In genomic region chr3:194497799-194498575, GRCh38 we compare ENCODE assay signal across 10 cellular contexts. TPM values are rescaled to one million over a fixed set of nuclear protein-coding genes. Genes with fewer than 3 reads are reported as not detected.
DNase-seq lines count a peak whose midpoint lies in the region; ATAC-seq and TF ChIP-seq lines count a peak whose summit lies in the region.
"Had no signal": no experiment of that assay in that cellular context is flagged by ENCODE, and none has a peak within 500 bp of the region (broad histone marks: within the 10 kb centered on the region; RNA-seq: fewer than 3 reads in every experiment).

No MANE protein-coding gene starts in this region.

- TF ChIP-seq CTCF in LNCaP clone FGC (IDR thresholded peaks at IDR 0.05; ENCODE audit: control insufficient read depth, extremely low read depth, insufficient read depth) (peak; percentile 17; the same call in 1 of the 2 replicates), progenitor cell of endocrine pancreas (IDR thresholded peaks at IDR 0.05; ENCODE audit: unreplicated experiment) (no peak), GM10266 (IDR thresholded peaks at IDR 0.05; ENCODE audit: control insufficient read depth, insufficient read depth, low read depth, missing control alignments) (no peak)

- H3K27ac Mint-ChIP-seq in progenitor cell of endocrine pancreas, result peak overlapping the region; percentile 77
- H3K27ac Mint-ChIP-seq: stimulated activated naive CD8-positive, alpha-beta T cell treated with anti-CD3 and anti-CD28 coated beads, Interleukin-15, Interleukin-2, amounts not matched to agents 100 ng/mL and 50 ng/mL, for 24 hours had no signal

- no peaks in the 10 kb centered on the region for H3K36me3 Mint-ChIP-seq in progenitor cell of endocrine pancreas (ENCODE audit: insufficient read depth)

- H3K27me3 Mint-ChIP-seq in progenitor cell of endocrine pancreas, result no peaks in the 10 kb centered on the region
- H3K27me3 Mint-ChIP-seq: stimulated activated naive CD8-positive, alpha-beta T cell treated with anti-CD3 and anti-CD28 coated beads, Interleukin-15, Interleukin-2, amounts not matched to agents 100 ng/mL and 50 ng/mL, for 24 hours had no signal

- H3K4me3 Mint-ChIP-seq in progenitor cell of endocrine pancreas (ENCODE audit: low read depth), result no peak overlapping the region
- H3K4me3 Mint-ChIP-seq: stimulated activated naive CD8-positive, alpha-beta T cell treated with anti-CD3 and anti-CD28 coated beads, Interleukin-15, Interleukin-2, amounts not matched to agents 100 ng/mL and 50 ng/mL, for 24 hours had no signal

- no peaks in the 10 kb centered on the region for H3K9me3 Mint-ChIP-seq in progenitor cell of endocrine pancreas (ENCODE audit: low read depth)
- H3K9me3 Mint-ChIP-seq: stimulated activated naive CD8-positive, alpha-beta T cell treated with anti-CD3 and anti-CD28 coated beads, Interleukin-15, Interleukin-2, amounts not matched to agents 100 ng/mL and 50 ng/mL, for 24 hours had no signal

- peaks cover 10% of the 10 kb centered on the region for H3K4me1 Mint-ChIP-seq in progenitor cell of endocrine pancreas (ENCODE audit: low read depth)

- H3K4me3 ChIP-seq in LNCaP clone FGC (ENCODE audit: low read depth, low read length), result no peak overlapping the region

- intact Hi-C loops in left cardiac atrium (cut with DNase I), result no loop called here

- DNase-seq in ELF-1 (ENCODE audit: low read depth, low spot score), result peak; percentile 44
- DNase-seq in LNCaP clone FGC (ENCODE audit: low read depth), result peak; percentile 78
- no peak for DNase-seq in left cardiac atrium
- DNase-seq in progenitor cell of endocrine pancreas (ENCODE audit: low spot score, unreplicated experiment), result no peak
- no peak for DNase-seq in ecto neural progenitor cell (ENCODE audit: low spot score)
- DNase-seq in activated CD4-positive, CD25-positive, alpha-beta regulatory T cell (lab: John Stamatoyannopoulos, UW), result no peak
- DNase-seq in GM10266 (ENCODE audit: extremely low spot score), result no peak
- DNase-seq: NCI-H524 treated with DMSO at 0.1 percent for 48 hours had no signal

- ATAC-seq in left cardiac atrium (peak; percentile 83 to 90), HG03439 (IDR thresholded peaks at IDR 0.05; ENCODE audit: unreplicated experiment) (no peak)

RNA-seq across cellular contexts. Expression of gene ATP13A3, which starts 11.2 kb away (rescaled TPM):
- total RNA-seq in left cardiac atrium (100 to 1,000 TPM in 1 of 2 donors, 10 to 100 TPM in 1; 86.7 to 182 TPM), progenitor cell of endocrine pancreas (124 and 135 TPM in 2 replicates)

Comparison
In these comparisons a context has a peak if more than half of its experiments do, and no peak if none do; other contexts are left out.
1. DNase-seq: peak in ELF-1 (single experiment) and LNCaP clone FGC (single experiment); none in left cardiac atrium (single experiment), progenitor cell of endocrine pancreas (single experiment), ecto neural progenitor cell (single experiment), activated CD4-positive, CD25-positive, alpha-beta regulatory T cell (0 of 4) and GM10266 (single experiment).